In genomic region chr15:75028991-75029377, GRCh38 we compare ENCODE assay signal across 9 cellular contexts. TPM values are rescaled to one million over a fixed set of nuclear protein-coding genes. Genes with fewer than 3 reads are reported as not detected.
A peak's percentile ranks its signal among the peaks of the same experiment; 100 is the strongest.
DNase-seq lines count a peak whose midpoint lies in the region; ATAC-seq and TF ChIP-seq lines count a peak whose summit lies in the region.
"Had no signal": no experiment of that assay in that cellular context is flagged by ENCODE, and none has a peak within 500 bp of the region (broad histone marks: within the 10 kb centered on the region; RNA-seq: fewer than 3 reads in every experiment).

No MANE protein-coding gene starts in this region.

- H3K9me3 Mint-ChIP-seq in type B pancreatic cell = no peaks in the 10 kb centered on the region

- WGBS in right lobe of liver (ENCODE audit: insufficient coverage, low coverage, low lambda C conversion rate, missing lambda C conversion rate) = 56% methylated on average over 3 of the region's 4 CpGs

- H3K36me3 Mint-ChIP-seq in type B pancreatic cell = peaks cover 14% of the 10 kb centered on the region

- H3K27me3 Mint-ChIP-seq in type B pancreatic cell = no peaks in the 10 kb centered on the region

- peak overlapping the region; percentile 60 for H3K4me3 Mint-ChIP-seq in type B pancreatic cell

- intact Hi-C loops in Right ventricle myocardium superior (cut with DNase I) (loop anchor here (1.0 kb wide), 1 partner anchor 175 kb away; no protein-coding TSS in a partner anchor), left ventricle myocardium superior (cut with micrococcal nuclease) (loop anchor here (5.0 to 10.0 kb wide), 2 partner anchors 56 to 173 kb away; partner anchors contain the start of gene C15orf39), right lobe of liver (cut with DNase I) (loop anchor here (5.0 to 10.0 kb wide), 2 partner anchors 178 to 276 kb away; no protein-coding TSS in a partner anchor)

- H3K36me3 ChIP-seq in right lobe of liver = no peaks in the 10 kb centered on the region
- H3K36me3 ChIP-seq: gastrocnemius medialis had no signal

- no peak for TF ChIP-seq POLR2A in right lobe of liver (IDR thresholded peaks at IDR 0.05)

- no peaks in the 10 kb centered on the region for H3K27me3 ChIP-seq in right lobe of liver
- H3K27me3 ChIP-seq: gastrocnemius medialis had no signal

- no peak overlapping the region for H3K4me3 ChIP-seq in right lobe of liver

- H3K27ac ChIP-seq in VCaP (0 out of 2 replicates have a peak overlapping the region, but pooled peaks have one; percentile 30), right lobe of liver (peak overlapping the region in 2 of 3 donors; percentile 34 to 47)

- H3K4me1 ChIP-seq in right lobe of liver = peaks cover 0 to 28% (median 8%) of the 10 kb centered on the region in 4 donors

- H3K27ac Mint-ChIP-seq in type B pancreatic cell = peak overlapping the region; percentile 88

- H3K4me1 Mint-ChIP-seq in type B pancreatic cell (ENCODE audit: unreplicated experiment) = peaks cover 32% of the 10 kb centered on the region

- TF ChIP-seq CTCF in VCaP (conservative IDR thresholded peaks at IDR 0.05) = no peak
- TF ChIP-seq CTCF in right lobe of liver (IDR thresholded peaks at IDR 0.05) = no peak
- TF ChIP-seq CTCF in type B pancreatic cell (conservative IDR thresholded peaks at IDR 0.05) = no peak

- DNase-seq in Right ventricle myocardium superior (no peak), left ventricle myocardium superior (no peak), right lobe of liver (no peak), type B pancreatic cell (ENCODE audit: extremely low spot score, unreplicated experiment) (no peak), SIG-M5 treated with dmso at 0.1 percent for 504 hours (lab: John Stamatoyannopoulos, UW; ENCODE audit: unreplicated experiment) (no peak), activated gamma-delta T cell treated with Interleukin-2 at 50 U/mL for 16 hours (no peak), SHP77 (lab: John Stamatoyannopoulos, UW) (no peak)

- no peaks in the 10 kb centered on the region for H3K9me3 ChIP-seq in right lobe of liver
- H3K9me3 ChIP-seq: gastrocnemius medialis had no signal

- ATAC-seq in Right ventricle myocardium superior (ENCODE audit: poor library complexity) (peak; percentile 1), left ventricle myocardium superior (no peak), right lobe of liver (peak in 2 of 4 donors; percentile 2 to 28)

RNA-seq across cellular contexts. Expression of gene PPCDC, which starts 5.6 kb away (rescaled TPM):
- total RNA-seq in Right ventricle myocardium superior (5.5 TPM), left ventricle myocardium superior (5.1 TPM), right lobe of liver (10 to 100 TPM in 2 of 6 experiments, 1 to 10 TPM in 4; 5.9 to 21.5 (median 8.3) TPM), type B pancreatic cell (ENCODE audit: low replicate concordance) (19.1 and 23.6 TPM in 2 replicates)

RNA-seq across cellular contexts. Expression of gene SCAMP5, which starts 33.6 kb away (rescaled TPM):
- total RNA-seq in Right ventricle myocardium superior = 1.2 TPM
- 2.8 TPM for total RNA-seq in left ventricle myocardium superior
- 10 to 100 TPM in 3 of 6 experiments, 1 to 10 TPM in 2, under 1 TPM in 1; 0.53 to 15.7 (median 7.7) TPM for total RNA-seq in right lobe of liver
- 38.1 and 41.8 TPM in 2 replicates for total RNA-seq in type B pancreatic cell (ENCODE audit: low replicate concordance)
